In genomic region chr13:52809310-52809769, GRCh38 we compare ENCODE assay signal across 2 cellular contexts.
TF ChIP-seq lines count a peak whose summit lies in the region.

No MANE protein-coding gene starts in this region.

TF ChIP-seq in HEK293, 187 proteins besides CTCF, POLR2A, EP300 and RAD21 (continued from another document and continues in another):
- TF ChIP-seq ZNF658 (tag by site-specific recombination; IDR thresholded peaks at IDR 0.05) (no peak), ZBTB44 (tag by site-specific recombination; IDR thresholded peaks at IDR 0.05) (peak; percentile 77), ZFP37 (tag by site-specific recombination; IDR thresholded peaks at IDR 0.05) (peak; percentile 58; the same call in 1 of the 2 replicates), ZNF221 (tag by site-specific recombination; IDR thresholded peaks at IDR 0.05; ENCODE audit: borderline replicate concordance) (no peak), IKZF3 (tag by site-specific recombination; IDR thresholded peaks at IDR 0.05) (0 out of 2 replicates have a peak, but pooled peaks have one; percentile 36), TCF7L2 (IDR thresholded peaks at IDR 0.05; ENCODE audit: borderline replicate concordance, low read depth, low read length) (no peak), ZNF24 (tag by site-specific recombination; IDR thresholded peaks at IDR 0.05) (0 out of 2 replicates have a peak, but pooled peaks have one; percentile 55), ZBTB21 (tag by site-specific recombination; IDR thresholded peaks at IDR 0.05) (peak; percentile 77; the same call in 1 of the 2 replicates), ZNF223 (tag by site-specific recombination; IDR thresholded peaks at IDR 0.05) (no peak), ZFP69B (tag by site-specific recombination; IDR thresholded peaks at IDR 0.05) (peak; percentile 47; the same call in 1 of the 2 replicates), ZNF830 (tag by site-specific recombination; IDR thresholded peaks at IDR 0.05; ENCODE audit: low read depth) (no peak), ZNF302 (tag by site-specific recombination; IDR thresholded peaks at IDR 0.05; ENCODE audit: low read depth) (no peak), ZNF169 (tag by site-specific recombination; IDR thresholded peaks at IDR 0.05) (no peak), ZFP3 (tag by site-specific recombination; IDR thresholded peaks at IDR 0.05; ENCODE audit: low read depth) (no peak), ZNF660 (tag by site-specific recombination; IDR thresholded peaks at IDR 0.05) (peak; percentile 74; the same call in 1 of the 2 replicates), ZNF350 (tag by site-specific recombination; IDR thresholded peaks at IDR 0.05) (no peak), ZNF549 (tag by site-specific recombination; IDR thresholded peaks at IDR 0.05) (no peak), PATZ1 (tag by site-specific recombination; IDR thresholded peaks at IDR 0.05) (peak; percentile 56; the same call in 1 of the 2 replicates), PRDM1 (tag by site-specific recombination; IDR thresholded peaks at IDR 0.05) (peak; percentile 92), ZNF354C (tag by site-specific recombination; IDR thresholded peaks at IDR 0.05; ENCODE audit: borderline replicate concordance, low read depth) (no peak), ZNF654 (tag by site-specific recombination; IDR thresholded peaks at IDR 0.05; ENCODE audit: low read depth) (peak; percentile 77), ZNF785 (tag by site-specific recombination; IDR thresholded peaks at IDR 0.05) (no peak), SCRT2 (tag by site-specific recombination; IDR thresholded peaks at IDR 0.05) (no peak), ZNF394 (tag by site-specific recombination; IDR thresholded peaks at IDR 0.05; ENCODE audit: borderline replicate concordance) (peak; percentile 40; the same call in 1 of the 2 replicates), ZFHX2 (tag by site-specific recombination; conservative IDR thresholded peaks at IDR 0.05) (no peak), ZNF280D (tag by site-specific recombination; IDR thresholded peaks at IDR 0.05) (no peak), ZBTB8A (tag by site-specific recombination; IDR thresholded peaks at IDR 0.05) (no peak; the same call in 1 of the 2 replicates), ZNF596 (tag by site-specific recombination; IDR thresholded peaks at IDR 0.05) (peak; percentile 75)

TF ChIP-seq in K562, 482 proteins besides CTCF, POLR2A, EP300 and RAD21 (continued from another document):
- TF ChIP-seq PATZ1 (CRISPR knock-in tag; IDR thresholded peaks at IDR 0.05; ENCODE audit: borderline replicate concordance) (no peak), ATF3 (IDR thresholded peaks at IDR 0.05) (0 out of 2 replicates have a peak, but pooled peaks have one; percentile 55), ATF3 (CRISPR knock-in tag; conservative IDR thresholded peaks at IDR 0.05) (no peak), BCLAF1 (IDR thresholded peaks at IDR 0.05; ENCODE audit: borderline replicate concordance in 1 of 2, control insufficient read depth in 1 of 2, low read depth in 2 of 2, low read length in 1 of 2) (no peak), GATA2 (CRISPR knock-in tag; IDR thresholded peaks at IDR 0.05) (peak; percentile 71), MAFG (tag; conservative IDR thresholded peaks at IDR 0.05) (no peak), MEIS2 (IDR thresholded peaks at IDR 0.05; ENCODE audit: partially characterized antibody) (peak; percentile 3), ATF1 (CRISPR knock-in tag; IDR thresholded peaks at IDR 0.05) (no peak), ATF1 (tag; IDR thresholded peaks at IDR 0.05) (peak; percentile 59; the same call in 1 of the 2 replicates), REST (CRISPR knock-in tag; IDR thresholded peaks at IDR 0.05; ENCODE audit: low read depth) (no peak), CEBPG (CRISPR knock-in tag; IDR thresholded peaks at IDR 0.05) (peak; percentile 41; the same call in 1 of the 2 replicates), CEBPG (tag; conservative IDR thresholded peaks at IDR 0.05 in 1 of 2, IDR thresholded peaks at IDR 0.05 in 1 of 2) (peak; percentile 66 to 75), NR2C2 (CRISPR knock-in tag; IDR thresholded peaks at IDR 0.05) (0 out of 2 replicates have a peak, but pooled peaks have one; percentile 25), NR2C2 (tag; IDR thresholded peaks at IDR 0.05) (peak; percentile 90), SNRNP70 (optimal IDR thresholded peaks at IDR 0.05; ENCODE audit: low read depth, low read length) (no peak), ELF4 (CRISPR knock-in tag; IDR thresholded peaks at IDR 0.05) (no peak), SOX6 (IDR thresholded peaks at IDR 0.05) (peak; percentile 87), HOMEZ (CRISPR knock-in tag; IDR thresholded peaks at IDR 0.05) (no peak), RNF2 (IDR thresholded peaks at IDR 0.05) (no peak), ZFPM2 (CRISPR knock-in tag; IDR thresholded peaks at IDR 0.05) (no peak), ZNF347 (CRISPR knock-in tag; IDR thresholded peaks at IDR 0.05; ENCODE audit: low read depth) (no peak), CGGBP1 (CRISPR knock-in tag; IDR thresholded peaks at IDR 0.05) (no peak)
